14 cellular contexts compared by ENCODE assay signal in genomic region chr2:43345391-43345813, GRCh38.
DNase-seq lines count a peak whose midpoint lies in the region; ATAC-seq, FAIRE-seq and TF ChIP-seq lines count a peak whose summit lies in the region.
"Had no signal": no experiment of that assay in that cellular context is flagged by ENCODE, and none has a peak within 500 bp of the region (broad histone marks: within the 10 kb centered on the region; RNA-seq: fewer than 3 reads in every experiment).

No MANE protein-coding gene starts in this region.

- FAIRE-seq in HepG2 (lab: Jason Lieb, UNC), result no peak
- FAIRE-seq: GM12892 had no signal

- no peak overlapping the region for H4K91ac ChIP-seq in neuronal stem cell (ENCODE audit: low read depth, low read length, poor library complexity)

- no peak overlapping the region for H3K18ac ChIP-seq in neuronal stem cell (ENCODE audit: low read length)

- peaks cover 10 to 40% (median 20%) of the 10 kb centered on the region in 4 donors for H3K4me1 ChIP-seq in liver (ENCODE audit: control insufficient read depth in 4 of 4, insufficient read depth in 4 of 4, low read length in 3 of 4)
- H3K4me1 ChIP-seq in HepG2 (ENCODE audit: insufficient read depth, low read length), result peaks cover 40% of the 10 kb centered on the region
- H3K4me1 ChIP-seq in neuronal stem cell (ENCODE audit: control insufficient read depth in 2 of 2, insufficient read depth in 1 of 2, low read depth in 1 of 2, low read length in 2 of 2), result peaks cover 27 to 70% of the 10 kb centered on the region in 2 donors

- H2AK5ac ChIP-seq in neuronal stem cell (ENCODE audit: low read depth, low read length), result no peak overlapping the region

- H3K36me3 ChIP-seq in liver (ENCODE audit: control insufficient read depth in 4 of 4, insufficient read depth in 3 of 4, low read depth in 1 of 4, low read length in 3 of 4) (no peaks in the 10 kb centered on the region), HepG2 (replicated peaks in 1 of 2; ENCODE audit: control insufficient read depth in 1 of 2, insufficient read depth in 2 of 2, low read length in 2 of 2) (peaks cover 0 to 3% of the 10 kb centered on the region in 2 experiments; a peak in 2 of 5 replicates), neuronal stem cell (replicated peaks in 1 of 2; ENCODE audit: control insufficient read depth in 2 of 2, insufficient read depth in 2 of 2, low read length in 2 of 2) (no peaks in the 10 kb centered on the region)

- TF ChIP-seq EP300 in HepG2 (IDR thresholded peaks at IDR 0.05; ENCODE audit: low read depth in 2 of 2, low read length in 2 of 2) (no peak), HepG2 (CRISPR knock-in tag; IDR thresholded peaks at IDR 0.05; ENCODE audit: borderline replicate concordance) (no peak)

- no peak overlapping the region for H3K23ac ChIP-seq in neuronal stem cell (ENCODE audit: low read depth, low read length, poor library complexity)

- in situ Hi-C loops in HepG2 (cut with HindIII; ENCODE audit: extremely low pct_ligation_motif_present, low pct_unique_long_range_greater_than_20kb), result no loop called here

- 67% methylated on average over 5 of the region's 5 CpGs for WGBS in liver
- 94% methylated on average over 5 of the region's 5 CpGs for WGBS in HepG2 (ENCODE audit: low lambda C conversion rate)
- no CpG with 5 or more reads among the region's 5 CpGs for WGBS in neuronal stem cell (ENCODE audit: extremely low coverage in 2 of 2, insufficient read length in 2 of 2, insufficient replicate concordance in 1 of 2), 2 donors

- CTCF ChIA-PET in HepG2 (lab: Yijun Ruan, JAX; ENCODE audit: low intra/inter-chr PET ratio, low total read pairs), result no interaction called here

- no peak overlapping the region for H4K8ac ChIP-seq in neuronal stem cell (ENCODE audit: low read depth, low read length)

- no peak overlapping the region for H3K4me3 ChIP-seq in liver (ENCODE audit: low read depth in 1 of 3, low read length in 3 of 3)
- no peak overlapping the region for H3K4me3 ChIP-seq in HepG2 (replicated peaks in 1 of 3; ENCODE audit: insufficient read depth in 1 of 3, low read depth in 2 of 3, low read length in 3 of 3)
- no peak overlapping the region for H3K4me3 ChIP-seq in neuronal stem cell (ENCODE audit: low read length in 2 of 2)

- H3K9me3 ChIP-seq in liver (ENCODE audit: control insufficient read depth in 4 of 4, low read length in 3 of 4), result no peaks in the 10 kb centered on the region
- H3K9me3 ChIP-seq in HepG2 (ENCODE audit: low read length), result no peaks in the 10 kb centered on the region
- H3K9me3 ChIP-seq in neuronal stem cell (replicated peaks in 1 of 2; ENCODE audit: control insufficient read depth in 2 of 2, insufficient read depth in 1 of 2, low read depth in 1 of 2, low read length in 2 of 2), result no peaks in the 10 kb centered on the region

- no TSS peak for BruUV-seq in HepG2 (replicated peaks; lab: Mats Ljungman, UMichigan)

- TF ChIP-seq CTCF in liver (IDR thresholded peaks at IDR 0.05; ENCODE audit: low read depth, low read length, missing input control) (no peak), HepG2 (CRISPR knock-in tag; IDR thresholded peaks at IDR 0.05) (no peak)

- H3K4ac ChIP-seq in neuronal stem cell (ENCODE audit: low read length), result no peak overlapping the region

- POLR2A ChIA-PET in HepG2 (lab: Yijun Ruan, JAX), result no interaction called here

- no peaks in the 10 kb centered on the region for H4K20me1 ChIP-seq in HepG2 (ENCODE audit: insufficient read depth, low read length)

- no peak overlapping the region for H2BK12ac ChIP-seq in neuronal stem cell (ENCODE audit: low read length)

- H2BK120ac ChIP-seq in neuronal stem cell (ENCODE audit: low read depth, low read length), result no peak overlapping the region

- DNase-seq in HepG2 (ENCODE audit: low spot score), result no peak
- peak; percentile 71 for DNase-seq in foreskin melanocyte
- DNase-seq in neuronal stem cell (ENCODE audit: low spot score), result no peak
- DNase-seq in NCI-H524 (lab: John Stamatoyannopoulos, UW), result no peak
- DNase-seq in activated gamma-delta T cell (lab: John Stamatoyannopoulos, UW), result no peak
- DNase-seq: effector CD8-positive, alpha-beta T cell; H7; naive B cell; stimulated activated naive CD4-positive, alpha-beta T cell treated with Interleukin-2 at 50 U/mL for 16 hours had no signal

- H2BK5ac ChIP-seq in neuronal stem cell (ENCODE audit: low read length), result no peak overlapping the region

- no peak overlapping the region for H3K14ac ChIP-seq in neuronal stem cell (ENCODE audit: low read length)

- H3K9ac ChIP-seq in liver (ENCODE audit: low read depth in 1 of 2, low read length in 2 of 2) (no peak overlapping the region), HepG2 (ENCODE audit: insufficient read depth, low read depth, low read length) (no peak overlapping the region), neuronal stem cell (ENCODE audit: low read depth, low read length, poor library complexity) (no peak overlapping the region)

- H3K4me2 ChIP-seq in HepG2 (ENCODE audit: low read depth, low read length) (no peak overlapping the region), neuronal stem cell (ENCODE audit: insufficient read depth, low read length, poor library complexity, severe bottlenecking) (no peak overlapping the region)

- intact Hi-C loops in HepG2 (cut with micrococcal nuclease; ENCODE audit: unreplicated experiment), result no loop called here

- H3K27me3 ChIP-seq in liver (ENCODE audit: control insufficient read depth in 4 of 4, insufficient read depth in 4 of 4, low read length in 3 of 4) (no peaks in the 10 kb centered on the region), HepG2 (ENCODE audit: control insufficient read depth in 1 of 2, insufficient read depth in 2 of 2, low read length in 2 of 2) (no peaks in the 10 kb centered on the region), neuronal stem cell (ENCODE audit: control insufficient read depth in 3 of 3, insufficient read depth in 3 of 3, low read depth in 1 of 3, low read length in 3 of 3) (no peaks in the 10 kb centered on the region)

- TF ChIP-seq RAD21 in liver (IDR thresholded peaks at IDR 0.05) (no peak), HepG2 (CRISPR knock-in tag; IDR thresholded peaks at IDR 0.05) (no peak)

- H3K79me2 ChIP-seq in HepG2 (ENCODE audit: insufficient read depth, low read length), result no peaks in the 10 kb centered on the region

- no peaks in the 10 kb centered on the region for H3K79me1 ChIP-seq in neuronal stem cell (ENCODE audit: low read depth, low read length)

- peak overlapping the region; percentile 22 to 58 for H3K27ac ChIP-seq in liver (ENCODE audit: low read depth in 1 of 2, low read length in 2 of 2)
- H3K27ac ChIP-seq in HepG2 (ENCODE audit: extremely low read length, insufficient read depth, low read length), result no peak overlapping the region
- peak overlapping the region; percentile 60 for H3K27ac ChIP-seq in neuronal stem cell (replicated peaks; ENCODE audit: low read length)

- H2AFZ ChIP-seq in HepG2 (ENCODE audit: low read length), result no peak overlapping the region
- H2AFZ ChIP-seq in neuronal stem cell (ENCODE audit: low read length), result peak overlapping the region; percentile 32

- no peak overlapping the region for H2BK15ac ChIP-seq in neuronal stem cell (ENCODE audit: low read length)

- no peak for TF ChIP-seq POLR2A in HepG2 (IDR thresholded peaks at IDR 0.05; ENCODE audit: insufficient read depth in 1 of 2, low read depth in 2 of 2, low read length in 2 of 2)

- ATAC-seq in HepG2 (no peak), HG03342 (IDR thresholded peaks at IDR 0.05; ENCODE audit: unreplicated experiment) (no peak), HG02973 (IDR thresholded peaks at IDR 0.05; ENCODE audit: unreplicated experiment) (no peak)
- ATAC-seq: Panc1 had no signal

TF ChIP-seq in liver, 16 proteins besides CTCF, POLR2A, EP300 and RAD21 (continues in another document):
- TF ChIP-seq TAF1 (conservative IDR thresholded peaks at IDR 0.05) (no peak), RXRA (IDR thresholded peaks at IDR 0.05) (no peak), MAX (IDR thresholded peaks at IDR 0.05) (no peak), ZBTB33 (IDR thresholded peaks at IDR 0.05) (no peak)

TF ChIP-seq in HepG2, 621 proteins besides CTCF, POLR2A, EP300 and RAD21:
- TF ChIP-seq HIVEP1 (CRISPR knock-in tag; IDR thresholded peaks at IDR 0.05) (no peak), TEAD2 (CRISPR knock-in tag; IDR thresholded peaks at IDR 0.05) (no peak), JUN (CRISPR knock-in tag; IDR thresholded peaks at IDR 0.05) (no peak), AHR (CRISPR knock-in tag; IDR thresholded peaks at IDR 0.05) (no peak), ZNF749 (CRISPR knock-in tag; IDR thresholded peaks at IDR 0.05; ENCODE audit: borderline replicate concordance) (no peak), KLF9 (CRISPR knock-in tag; IDR thresholded peaks at IDR 0.05; ENCODE audit: low read depth) (no peak), ZBTB42 (CRISPR knock-in tag; IDR thresholded peaks at IDR 0.05) (no peak), NBN (conservative IDR thresholded peaks at IDR 0.05) (no peak), ZBTB39 (CRISPR knock-in tag; IDR thresholded peaks at IDR 0.05) (no peak), ZIK1 (CRISPR knock-in tag; IDR thresholded peaks at IDR 0.05; ENCODE audit: borderline replicate concordance, low read depth) (no peak), SP5 (CRISPR knock-in tag; IDR thresholded peaks at IDR 0.05; ENCODE audit: borderline replicate concordance, low read depth) (no peak)
